Comparison of ENCODE assay signal across 1 cellular context in genomic region chr7:98360221-98361124, GRCh38.
TF ChIP-seq lines count a peak whose summit lies in the region.

No MANE protein-coding gene starts in this region.

TF ChIP-seq in K562, 482 proteins besides CTCF, POLR2A, EP300 and RAD21 (continues in another document):
- TF ChIP-seq ZBTB26 (CRISPR knock-in tag; IDR thresholded peaks at IDR 0.05), result no peak
- TF ChIP-seq ZC3H11A (IDR thresholded peaks at IDR 0.05; ENCODE audit: low read depth, low read length), result no peak
- no peak for TF ChIP-seq ERF (CRISPR knock-in tag; IDR thresholded peaks at IDR 0.05)
- no peak for TF ChIP-seq HMGN3 (IDR thresholded peaks at IDR 0.05; ENCODE audit: borderline replicate concordance, extremely low read depth, insufficient read length, low read depth, low read length)
- TF ChIP-seq MGA (IDR thresholded peaks at IDR 0.05), result 0 out of 2 replicates have a peak, but pooled peaks have one; percentile 31
- no peak for TF ChIP-seq MLX (CRISPR knock-in tag; conservative IDR thresholded peaks at IDR 0.05)
- no peak for TF ChIP-seq RFX1 (IDR thresholded peaks at IDR 0.05)
- 0 out of 2 replicates have a peak, but pooled peaks have one; percentile 2 for TF ChIP-seq MECOM (CRISPR knock-in tag; IDR thresholded peaks at IDR 0.05)
- TF ChIP-seq GTF2F1 (IDR thresholded peaks at IDR 0.05; ENCODE audit: low read depth, low read length), result no peak
- TF ChIP-seq USF2 (CRISPR knock-in tag; IDR thresholded peaks at IDR 0.05), result 0 out of 2 replicates have a peak, but pooled peaks have one; percentile 13
- TF ChIP-seq HDAC1 (IDR thresholded peaks at IDR 0.05), result peak in 1 of 2 experiments; percentile 87; a peak in 3 of 4 replicates
- no peak for TF ChIP-seq FOXJ3 (CRISPR knock-in tag; IDR thresholded peaks at IDR 0.05)
- TF ChIP-seq MAFG (tag; conservative IDR thresholded peaks at IDR 0.05), result peak; percentile 86
- TF ChIP-seq FOXK1 (CRISPR knock-in tag; IDR thresholded peaks at IDR 0.05; ENCODE audit: borderline replicate concordance), result no peak
- peak; percentile 94 for TF ChIP-seq ZNF316 (IDR thresholded peaks at IDR 0.05)
- 0 out of 2 replicates have a peak, but pooled peaks have one; percentile 31 for TF ChIP-seq MEF2D (tag; conservative IDR thresholded peaks at IDR 0.05; ENCODE audit: low read depth)
- no peak for TF ChIP-seq RBM39 (optimal IDR thresholded peaks at IDR 0.05; ENCODE audit: low read depth, low read length)
- no peak for TF ChIP-seq TCF7 (IDR thresholded peaks at IDR 0.05; ENCODE audit: borderline replicate concordance)
- peak; percentile 81 for TF ChIP-seq CBFA2T2 (conservative IDR thresholded peaks at IDR 0.05)
- no peak for TF ChIP-seq ZSCAN32 (CRISPR knock-in tag; IDR thresholded peaks at IDR 0.05)
- TF ChIP-seq IRF1 (CRISPR knock-in tag; IDR thresholded peaks at IDR 0.05; ENCODE audit: borderline replicate concordance), result no peak
- no peak for TF ChIP-seq ZNF280B (CRISPR knock-in tag; IDR thresholded peaks at IDR 0.05)
- peak; percentile 77; the same call in 1 of the 2 replicates for TF ChIP-seq BCOR (IDR thresholded peaks at IDR 0.05)
- no peak for TF ChIP-seq ZNF695 (CRISPR knock-in tag; IDR thresholded peaks at IDR 0.05)
- TF ChIP-seq NCOA6 (IDR thresholded peaks at IDR 0.05), result no peak
- no peak; the same call in 1 of the 2 replicates for TF ChIP-seq EP400 (IDR thresholded peaks at IDR 0.05)
- no peak for TF ChIP-seq BCLAF1 (IDR thresholded peaks at IDR 0.05; ENCODE audit: borderline replicate concordance in 1 of 2, control insufficient read depth in 1 of 2, low read depth in 2 of 2, low read length in 1 of 2)
- 0 out of 2 replicates have a peak, but pooled peaks have one; percentile 8 for TF ChIP-seq ARID3A (IDR thresholded peaks at IDR 0.05; ENCODE audit: borderline replicate concordance, low read depth, low read length)
- no peak for TF ChIP-seq SMAD1 (IDR thresholded peaks at IDR 0.05; ENCODE audit: low read depth, low read length, partially characterized antibody)
- TF ChIP-seq CCNT2 (IDR thresholded peaks at IDR 0.05; ENCODE audit: borderline replicate concordance, extremely low read depth, insufficient read length, low read depth, low read length), result peak; percentile 36
- no peak for TF ChIP-seq CXXC5 (CRISPR knock-in tag; IDR thresholded peaks at IDR 0.05)
- TF ChIP-seq GATA2 (CRISPR knock-in tag; IDR thresholded peaks at IDR 0.05), result no peak; the same call in 1 of the 2 replicates
- no peak for TF ChIP-seq CGGBP1 (CRISPR knock-in tag; IDR thresholded peaks at IDR 0.05)
- TF ChIP-seq ZFPM2 (CRISPR knock-in tag; IDR thresholded peaks at IDR 0.05), result no peak
- TF ChIP-seq ZBTB7A (IDR thresholded peaks at IDR 0.05; ENCODE audit: borderline replicate concordance, control insufficient read depth, low read depth, low read length), result peak; percentile 34; the same call in 1 of the 2 replicates
- no peak for TF ChIP-seq WHSC1 (IDR thresholded peaks at IDR 0.05; ENCODE audit: low read length)
- TF ChIP-seq KLF1 (tag; IDR thresholded peaks at IDR 0.05), result 0 out of 2 replicates have a peak, but pooled peaks have one; percentile 32
- TF ChIP-seq TCF15 (CRISPR knock-in tag; IDR thresholded peaks at IDR 0.05), result no peak
- no peak for TF ChIP-seq CBX2 (IDR thresholded peaks at IDR 0.05; ENCODE audit: insufficient read depth, low read length, poor library complexity, severe bottlenecking)
